Comparison of ENCODE assay signal across 19 cellular contexts in the genomic region with DNA sequence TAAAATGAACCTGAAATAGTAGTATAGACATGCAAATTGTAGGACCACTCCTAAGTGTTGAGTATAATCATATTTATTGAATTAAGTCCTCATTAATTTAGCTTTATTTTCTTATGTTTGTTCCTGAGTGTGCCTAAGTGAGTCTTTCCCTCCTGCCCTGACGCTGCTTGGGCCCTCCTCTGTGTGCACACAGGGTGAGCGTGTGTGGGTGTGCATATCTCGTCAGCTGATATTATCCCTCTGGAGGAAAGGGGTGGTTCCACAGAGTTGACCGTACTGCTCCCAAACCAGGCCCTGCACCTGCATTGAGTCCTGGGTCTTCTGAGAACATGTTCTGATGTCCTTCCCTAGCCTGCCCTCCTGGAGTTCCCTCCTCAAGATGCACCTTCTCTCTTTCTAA. TPM values are rescaled to one million over a fixed set of nuclear protein-coding genes. Genes with fewer than 3 reads are reported as not detected.
DNase-seq lines count a peak whose midpoint lies in the region; TF ChIP-seq lines count a peak whose summit lies in the region.
"Had no signal": no experiment of that assay in that cellular context is flagged by ENCODE, and none has a peak within 500 bp of the region (broad histone marks: within the 10 kb centered on the region; RNA-seq: fewer than 3 reads in every experiment).

No MANE protein-coding gene starts in this region.

- H3K79me2 ChIP-seq in H9 (ENCODE audit: insufficient read depth, low read length), result peaks cover 3% of the 10 kb centered on the region; the same call in 1 of the 2 replicates

- no peak for TF ChIP-seq CTCF in H9 (conservative IDR thresholded peaks at IDR 0.05)
- no peak for TF ChIP-seq CTCF in endodermal cell (conservative IDR thresholded peaks at IDR 0.05)

- H3K4me3 ChIP-seq in BLaER1, result no peak overlapping the region
- peak overlapping the region; percentile 58 for H3K4me3 ChIP-seq in endodermal cell (ENCODE audit: low read length)
- H3K4me3 ChIP-seq: A549 had no signal

- no peak overlapping the region for H3T11ph ChIP-seq in H9 (ENCODE audit: low read length)

- H3K56ac ChIP-seq in H9 (ENCODE audit: insufficient read length, low read depth, low read length), result no peak overlapping the region

- no peak overlapping the region for H4K5ac ChIP-seq in H9 (ENCODE audit: insufficient read length, low read depth, low read length)

- H2BK20ac ChIP-seq in H9 (ENCODE audit: low read depth, low read length, poor library complexity, severe bottlenecking), result no peak overlapping the region

- peaks cover 5 to 33% of the 10 kb centered on the region in 2 experiments for H3K9me3 Mint-ChIP-seq in H9
- peaks cover 79% of the 10 kb centered on the region for H3K9me3 Mint-ChIP-seq in endodermal cell

- DNase-seq in H9 (no peak), endodermal cell (no peak), midbrain (lab: John Stamatoyannopoulos, UW) (no peak)
- no peak for DNase-seq in activated CD8-positive, alpha-beta memory T cell treated with anti-CD3 and anti-CD28 coated beads for 24 hours
- no peak for DNase-seq in NK-92 treated with Interleukin-12 subunit alpha and Interleukin-12 subunit beta, amount 100 ng/mL, for 24 hours (lab: John Stamatoyannopoulos, UW)
- DNase-seq: 8988T; ACHN; AML-193; BE2C; Caco-2; CD4-positive, CD25-positive, alpha-beta regulatory T cell; CD8-positive, alpha-beta T cell; DMS153; DND-41; GOT3; H7 had no signal

- H3K27me3 Mint-ChIP-seq in H9 (ENCODE audit: low read depth), result no peaks in the 10 kb centered on the region
- H3K27me3 Mint-ChIP-seq in endodermal cell (ENCODE audit: insufficient read depth), result no peaks in the 10 kb centered on the region
- H3K27me3 Mint-ChIP-seq: CD4-positive, CD25-positive, alpha-beta regulatory T cell had no signal

- H3K23ac ChIP-seq in H9 (ENCODE audit: insufficient read length, low read depth, low read length), result no peak overlapping the region

- no CpG with 5 or more reads among the region's 4 CpGs for WGBS in H9 (ENCODE audit: extremely low coverage, insufficient read length, low lambda C conversion rate)
- 83 to 98% methylated on average over 1 to 4 of the region's 4 CpGs for whole genome bisulfite sequencing in endodermal cell (ENCODE audit: insufficient coverage in 1 of 2, insufficient read length in 1 of 2), 2 experiments

- H4K20me1 ChIP-seq in BLaER1 (no peaks in the 10 kb centered on the region), H9 (ENCODE audit: control insufficient read depth, insufficient read depth, insufficient read length) (no peaks in the 10 kb centered on the region)

- no peak overlapping the region for H3K4ac ChIP-seq in H9 (ENCODE audit: low read depth, low read length)

- no peak overlapping the region for H2BK120ac ChIP-seq in H9 (ENCODE audit: low read depth, low read length, poor library complexity, severe bottlenecking)

- H3K4me2 ChIP-seq in BLaER1 (peak overlapping the region; percentile 54), H9 (ENCODE audit: insufficient read depth, insufficient read length, low read length) (no peak overlapping the region)

- H2BK12ac ChIP-seq in H9 (ENCODE audit: insufficient read length, low read depth, low read length), result no peak overlapping the region

- peak overlapping the region; percentile 38 for H3K18ac ChIP-seq in H9 (ENCODE audit: insufficient read length, low read depth, low read length)

- H3K27ac ChIP-seq in BLaER1, result peak overlapping the region; percentile 20
- H3K27ac ChIP-seq in H9 (ENCODE audit: insufficient read length, low read depth, low read length), result no peak overlapping the region
- no peak overlapping the region for H3K27ac ChIP-seq in endodermal cell (ENCODE audit: low read depth, low read length)
- H3K27ac ChIP-seq: A549, C4-2B had no signal

- H3K27ac Mint-ChIP-seq in H9, result peak overlapping the region in 1 of 3 experiments; percentile 14; a peak in 2 of 7 replicates
- no peak overlapping the region for H3K27ac Mint-ChIP-seq in endodermal cell
- H3K27ac Mint-ChIP-seq: CD4-positive, CD25-positive, alpha-beta regulatory T cell; CD8-positive, alpha-beta T cell had no signal

- no peaks in the 10 kb centered on the region for H3K27me3 ChIP-seq in BLaER1
- no peaks in the 10 kb centered on the region for H3K27me3 ChIP-seq in H9 (ENCODE audit: insufficient read depth, low read length)
- H3K27me3 ChIP-seq in endodermal cell (ENCODE audit: control insufficient read depth, insufficient read depth, low read length, poor library complexity, severe bottlenecking), result no peaks in the 10 kb centered on the region
- H3K27me3 ChIP-seq: BE2C had no signal

- no peak overlapping the region for H2BK15ac ChIP-seq in H9 (ENCODE audit: low read depth, low read length)

- no peak overlapping the region for H4K8ac ChIP-seq in H9 (replicated peaks; ENCODE audit: insufficient read length, low read depth, low read length)

- H3K9ac ChIP-seq in BLaER1 (peak overlapping the region; percentile 8; the same call in 1 of the 2 replicates), H9 (ENCODE audit: extremely low read depth, insufficient read length, low read length) (no peak overlapping the region), endodermal cell (ENCODE audit: extremely low read depth, low read length, poor library complexity, severe bottlenecking) (no peak overlapping the region)

- H3K79me1 ChIP-seq in H9 (ENCODE audit: insufficient read depth, low read depth, low read length, poor library complexity, severe bottlenecking), result no peaks in the 10 kb centered on the region

- H2AFZ ChIP-seq in H9 (ENCODE audit: low read length), result no peak overlapping the region

- H3K23me2 ChIP-seq in H9 (ENCODE audit: insufficient read length, low read depth, low read length, poor library complexity, severe bottlenecking), result no peaks in the 10 kb centered on the region

- H3K36me3 Mint-ChIP-seq in H9 (ENCODE audit: insufficient read depth in 1 of 3, low read depth in 3 of 3), result peaks cover 9 to 30% (median 25%) of the 10 kb centered on the region in 3 experiments
- peaks cover 79% of the 10 kb centered on the region for H3K36me3 Mint-ChIP-seq in endodermal cell (ENCODE audit: low read depth)

- H3K9me3 ChIP-seq in BLaER1 (peaks cover 45% of the 10 kb centered on the region), H9 (ENCODE audit: control insufficient read depth, low read depth, low read length) (no peaks in the 10 kb centered on the region), endodermal cell (ENCODE audit: control insufficient read depth, low read length) (peaks cover 74% of the 10 kb centered on the region)
- H3K9me3 ChIP-seq: A549, BE2C had no signal

- peaks cover 81% of the 10 kb centered on the region in 2 experiments for H3K4me1 Mint-ChIP-seq in H9
- no peaks in the 10 kb centered on the region for H3K4me1 Mint-ChIP-seq in endodermal cell

- H3K36me3 ChIP-seq in BLaER1 (peaks cover 44% of the 10 kb centered on the region), endodermal cell (ENCODE audit: control insufficient read depth, insufficient read depth, low read length) (peaks cover 57% of the 10 kb centered on the region)

- H2AK5ac ChIP-seq in H9 (ENCODE audit: insufficient read length, low read length), result peak overlapping the region; percentile 6

- no peak overlapping the region for H2BK5ac ChIP-seq in H9 (ENCODE audit: insufficient read length, low read length)

- H3K4me1 ChIP-seq in BLaER1, result peaks cover 19% of the 10 kb centered on the region
- H3K4me1 ChIP-seq in H9 (ENCODE audit: insufficient read depth, low read length), result peaks cover 14% of the 10 kb centered on the region; the same call in 1 of the 2 replicates
- no peaks in the 10 kb centered on the region for H3K4me1 ChIP-seq in endodermal cell (ENCODE audit: control insufficient read depth, insufficient read depth, low read length)
- H3K4me1 ChIP-seq: BE2C had no signal

- H4K91ac ChIP-seq in H9 (ENCODE audit: insufficient read length, low read depth, low read length), result no peak overlapping the region

- no peak overlapping the region for H3K4me3 Mint-ChIP-seq in H9
- no peak overlapping the region for H3K4me3 Mint-ChIP-seq in endodermal cell
- H3K4me3 Mint-ChIP-seq: CD8-positive, alpha-beta T cell had no signal

- no peak overlapping the region for H3K14ac ChIP-seq in H9 (ENCODE audit: insufficient read depth, low read length)

RNA-seq across cellular contexts. Expression of gene TULP4, which starts 28.0 kb away (rescaled TPM):
- total RNA-seq in H9 (2021) (61.5 and 64.6 TPM in 2 replicates), endodermal cell (100 to 1,000 TPM; 102 to 103 TPM)
- polyA plus RNA-seq in endodermal cell (2013, experiment 1 of 2), result 24.6 TPM
- 26.8 TPM for polyA plus RNA-seq in endodermal cell (2013, experiment 2 of 2)
